8 cellular contexts compared by ENCODE assay signal in the genomic region with DNA sequence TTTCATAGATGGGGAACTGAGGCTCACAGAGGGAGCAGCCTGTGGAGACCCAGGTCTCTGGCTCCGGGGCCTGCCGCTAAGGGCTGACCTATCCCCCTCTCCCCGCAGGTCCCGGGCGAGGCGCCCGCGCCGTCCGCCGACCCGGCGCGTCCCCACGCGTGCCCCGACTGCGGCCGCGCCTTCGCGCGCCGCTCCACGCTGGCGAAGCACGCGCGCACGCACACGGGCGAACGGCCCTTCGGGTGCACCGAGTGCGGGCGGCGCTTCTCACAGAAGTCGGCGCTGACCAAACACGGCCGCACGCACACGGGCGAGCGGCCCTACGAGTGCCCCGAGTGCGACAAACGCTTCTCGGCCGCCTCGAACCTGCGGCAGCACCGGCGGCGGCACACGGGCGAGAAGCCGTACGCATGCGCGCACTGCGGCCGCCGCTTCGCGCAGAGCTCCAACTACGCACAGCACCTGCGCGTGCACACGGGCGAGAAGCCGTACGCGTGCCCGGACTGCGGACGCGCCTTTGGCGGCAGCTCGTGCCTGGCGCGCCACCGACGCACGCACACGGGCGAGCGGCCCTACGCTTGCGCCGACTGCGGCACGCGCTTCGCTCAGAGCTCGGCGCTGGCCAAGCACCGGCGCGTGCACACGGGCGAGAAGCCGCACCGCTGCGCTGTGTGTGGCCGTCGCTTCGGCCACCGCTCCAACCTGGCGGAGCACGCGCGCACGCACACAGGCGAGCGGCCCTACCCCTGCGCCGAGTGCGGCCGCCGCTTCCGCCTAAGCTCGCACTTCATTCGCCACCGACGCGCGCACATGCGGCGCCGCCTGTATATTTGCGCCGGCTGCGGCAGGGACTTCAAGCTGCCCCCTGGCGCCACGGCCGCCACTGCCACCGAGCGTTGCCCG. TPM values are rescaled to one million over a fixed set of nuclear protein-coding genes. Genes with fewer than 3 reads are reported as not detected.
A peak's percentile ranks its signal among the peaks of the same experiment; 100 is the strongest.
DNase-seq lines count a peak whose midpoint lies in the region; ATAC-seq and TF ChIP-seq lines count a peak whose summit lies in the region.

No MANE protein-coding gene starts in this region.

- H3K27ac ChIP-seq in H9 (ENCODE audit: insufficient read length, low read depth, low read length), result no peak overlapping the region

- H4K5ac ChIP-seq in H9 (ENCODE audit: insufficient read length, low read depth, low read length), result no peak overlapping the region

- H4K91ac ChIP-seq in H9 (ENCODE audit: insufficient read length, low read depth, low read length), result no peak overlapping the region

- H3K56ac ChIP-seq in H9 (ENCODE audit: insufficient read length, low read depth, low read length), result no peak overlapping the region

- H3K14ac ChIP-seq in H9 (ENCODE audit: insufficient read depth, low read length), result no peak overlapping the region

- no peaks in the 10 kb centered on the region for H3K79me1 ChIP-seq in H9 (ENCODE audit: insufficient read depth, low read depth, low read length, poor library complexity, severe bottlenecking)

- H3K4ac ChIP-seq in H9 (ENCODE audit: low read depth, low read length), result no peak overlapping the region

- H2AK5ac ChIP-seq in H9 (ENCODE audit: insufficient read length, low read length), result no peak overlapping the region

- peak; percentile 95 for ATAC-seq in sciatic nerve

- no peaks in the 10 kb centered on the region for H3K9me3 ChIP-seq in H9 (ENCODE audit: control insufficient read depth, low read depth, low read length)

- H2AFZ ChIP-seq in H9 (ENCODE audit: low read length), result no peak overlapping the region

- no peak overlapping the region for H2BK120ac ChIP-seq in H9 (ENCODE audit: low read depth, low read length, poor library complexity, severe bottlenecking)

- peak; percentile 88 for DNase-seq in GM03348 (ENCODE audit: low spot score)
- DNase-seq in H9, result peak; percentile 91
- peak; percentile 80 for DNase-seq in NAMALWA (ENCODE audit: low spot score)
- peak; percentile 78 for DNase-seq in T-helper 22 cell (ENCODE audit: low read depth)
- DNase-seq in astrocyte of the hippocampus (ENCODE audit: low read depth, low spot score), result peak; percentile 97
- DNase-seq in iPS DF 19.7 (ENCODE audit: low read depth, low spot score), result peak; percentile 90
- peak; percentile 86 for DNase-seq in sciatic nerve (ENCODE audit: low spot score)
- no peak for DNase-seq in GF-D8 (lab: John Stamatoyannopoulos, UW)

- H3K23me2 ChIP-seq in H9 (ENCODE audit: insufficient read length, low read depth, low read length, poor library complexity, severe bottlenecking), result peaks cover 8% of the 10 kb centered on the region

- WGBS in H9 (ENCODE audit: extremely low coverage, insufficient read length, low lambda C conversion rate), result no CpG with 5 or more reads among the region's 142 CpGs

- peak overlapping the region; percentile 44 to 75 for H3K4me3 Mint-ChIP-seq in H9

- H2BK20ac ChIP-seq in H9 (ENCODE audit: low read depth, low read length, poor library complexity, severe bottlenecking), result no peak overlapping the region

- no peak overlapping the region for H3K18ac ChIP-seq in H9 (ENCODE audit: insufficient read length, low read depth, low read length)

- H2BK5ac ChIP-seq in H9 (ENCODE audit: insufficient read length, low read length), result no peak overlapping the region

- H2BK15ac ChIP-seq in H9 (ENCODE audit: low read depth, low read length), result no peak overlapping the region

- no peaks in the 10 kb centered on the region for H3K27me3 ChIP-seq in H9 (ENCODE audit: insufficient read depth, low read length)

- H4K8ac ChIP-seq in H9 (replicated peaks; ENCODE audit: insufficient read length, low read depth, low read length), result no peak overlapping the region

- H3K9me3 Mint-ChIP-seq in H9, result no peaks in the 10 kb centered on the region; a peak in 1 of 5 replicates

- no peaks in the 10 kb centered on the region for H3K79me2 ChIP-seq in H9 (ENCODE audit: insufficient read depth, low read length)

- intact Hi-C loops in sciatic nerve (cut with DNase I), result no loop called here

- H3K9ac ChIP-seq in H9 (ENCODE audit: extremely low read depth, insufficient read length, low read length), result no peak overlapping the region

- H3T11ph ChIP-seq in H9 (ENCODE audit: low read length), result no peak overlapping the region

- H3K4me1 ChIP-seq in H9 (ENCODE audit: insufficient read depth, low read length), result no peaks in the 10 kb centered on the region

- no peaks in the 10 kb centered on the region for H4K20me1 ChIP-seq in H9 (ENCODE audit: control insufficient read depth, insufficient read depth, insufficient read length)

- peak; percentile 40; the same call in 2 of the 3 replicates for TF ChIP-seq CTCF in H9 (conservative IDR thresholded peaks at IDR 0.05)

- peak overlapping the region; percentile 60 for H3K4me2 ChIP-seq in H9 (ENCODE audit: insufficient read depth, insufficient read length, low read length)

- H3K23ac ChIP-seq in H9 (ENCODE audit: insufficient read length, low read depth, low read length), result no peak overlapping the region

- H3K27ac Mint-ChIP-seq in H9, result no peak overlapping the region

- H3K36me3 Mint-ChIP-seq in H9 (ENCODE audit: insufficient read depth in 1 of 3, low read depth in 3 of 3), result peaks cover 23 to 45% (median 45%) of the 10 kb centered on the region in 3 experiments; a peak in 6 of 7 replicates

- H2BK12ac ChIP-seq in H9 (ENCODE audit: insufficient read length, low read depth, low read length), result no peak overlapping the region

- no peaks in the 10 kb centered on the region; the same call in none of the 2 replicates for H3K27me3 Mint-ChIP-seq in H9 (ENCODE audit: low read depth)

- H3K4me1 Mint-ChIP-seq in H9, result peaks cover 7 to 12% of the 10 kb centered on the region in 2 experiments

RNA-seq across cellular contexts. Expression of a gene that starts 10.3 kb away (rescaled TPM):
- total RNA-seq in H9 (2021), result 9.7 and 10.5 TPM in 2 replicates
- total RNA-seq in sciatic nerve, result 7.5 TPM

RNA-seq across cellular contexts. Expression of a gene that starts 12.1 kb away (rescaled TPM):
- total RNA-seq in H9 (2021) (78.1 and 78.3 TPM in 2 replicates), sciatic nerve (20.4 TPM)

RNA-seq across cellular contexts. Expression of a gene that starts 22.5 kb away (rescaled TPM):
- 57.3 and 61.2 TPM in 2 replicates for total RNA-seq in H9 (2021)
- 6.7 TPM for total RNA-seq in sciatic nerve

RNA-seq across cellular contexts. Expression of a gene that starts 28.0 kb away (rescaled TPM):
- 52.6 and 54.1 TPM in 2 replicates for total RNA-seq in H9 (2021)
- total RNA-seq in sciatic nerve, result 25.2 TPM

RNA-seq across cellular contexts. Expression of a gene that starts 35.3 kb away (rescaled TPM):
- 1.4 and 2.5 TPM in 2 replicates for total RNA-seq in H9 (2021)
- 7.2 TPM for total RNA-seq in sciatic nerve
